9 cellular contexts compared by ENCODE assay signal in the genomic region with DNA sequence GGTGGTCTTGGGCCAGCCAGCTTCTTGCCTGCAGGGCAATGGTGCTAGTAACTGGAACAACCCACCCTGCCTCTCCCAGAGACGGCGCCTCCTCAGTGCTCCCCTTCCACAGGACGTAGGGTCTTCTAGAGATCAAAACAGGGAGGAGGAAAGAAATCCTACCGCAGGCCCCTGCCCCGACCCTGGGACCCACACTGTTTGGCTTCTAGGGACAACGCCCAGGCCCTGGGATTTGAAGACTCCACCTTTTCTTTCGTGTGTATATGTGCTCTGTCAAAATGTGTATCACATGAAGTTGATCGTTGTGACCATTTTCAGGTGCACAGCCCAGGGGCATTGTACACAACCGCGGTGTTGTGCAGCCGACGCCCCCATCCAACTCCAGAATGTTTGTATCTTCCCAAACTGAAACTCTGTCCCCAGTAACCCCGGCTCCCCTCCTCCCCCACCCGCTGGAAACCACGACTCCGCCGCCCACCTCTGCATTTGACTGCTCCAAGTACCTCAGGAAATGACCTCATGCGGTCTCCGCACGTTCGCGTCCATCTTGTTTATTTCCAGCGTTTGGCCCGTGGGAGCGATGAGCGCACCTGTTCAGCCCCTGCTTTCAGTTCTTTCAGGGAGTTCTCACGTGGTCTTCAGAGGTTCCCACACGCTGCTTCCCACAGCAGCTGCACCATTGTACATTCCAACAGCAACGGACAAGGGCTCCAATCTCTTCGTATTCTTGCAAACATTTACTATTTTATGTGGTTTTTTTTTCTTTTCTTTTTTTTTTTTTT. TPM values are rescaled to one million over a fixed set of nuclear protein-coding genes. Genes with fewer than 3 reads are reported as not detected.
DNase-seq lines count a peak whose midpoint lies in the region; ATAC-seq, FAIRE-seq and TF ChIP-seq lines count a peak whose summit lies in the region.
"Had no signal": no experiment of that assay in that cellular context is flagged by ENCODE, and none has a peak within 500 bp of the region (broad histone marks: within the 10 kb centered on the region; RNA-seq: fewer than 3 reads in every experiment).

No MANE protein-coding gene starts in this region.

- BruUV-seq in IMR-90 (replicated peaks; lab: Mats Ljungman, UMichigan) (no TSS peak), endothelial cell of umbilical vein (replicated peaks; lab: Mats Ljungman, UMichigan) (no TSS peak)

- H2AK5ac ChIP-seq in IMR-90 (ENCODE audit: low read depth, low read length): no peak overlapping the region

- TF ChIP-seq POLR2A in IMR-90 (IDR thresholded peaks at IDR 0.05; ENCODE audit: low read depth, low read length) (no peak), endothelial cell of umbilical vein (IDR thresholded peaks at IDR 0.05; ENCODE audit: low read depth, low read length) (no peak)

- no peaks in the 10 kb centered on the region for H3K36me3 ChIP-seq in IMR-90 (ENCODE audit: control insufficient read depth, insufficient read depth, low read length)
- H3K36me3 ChIP-seq in endothelial cell of umbilical vein (ENCODE audit: control insufficient read depth in 2 of 2, extremely low read depth in 1 of 2, insufficient read depth in 2 of 2, low read length in 2 of 2): no peaks in the 10 kb centered on the region
- H3K36me3 ChIP-seq: pancreas had no signal

- no peak overlapping the region for H3K4ac ChIP-seq in IMR-90 (ENCODE audit: low read depth, low read length)

- H2BK120ac ChIP-seq in IMR-90 (ENCODE audit: low read depth, low read length): no peak overlapping the region

- dilution Hi-C loops in IMR-90 (cut with HindIII; ENCODE audit: low sequenced_read_pairs, unreplicated experiment) (no loop called here), endothelial cell of umbilical vein (cut with MboI; ENCODE audit: extremely low pct_ligation_motif_present, low sequenced_read_pairs) (no loop called here)

- H4K5ac ChIP-seq in IMR-90 (ENCODE audit: low read depth, low read length): no peak overlapping the region

- H2AK9ac ChIP-seq in IMR-90 (replicated peaks; ENCODE audit: low read depth, low read length, poor library complexity): no peak overlapping the region

- peak; percentile 47 for ATAC-seq in GM21367 (IDR thresholded peaks at IDR 0.05; ENCODE audit: unreplicated experiment)
- ATAC-seq in IMR-90 (ENCODE audit: low read depth): no peak

- no peak overlapping the region for H3K27ac Mint-ChIP-seq in osteocyte (ENCODE audit: unreplicated experiment)

- H4K20me1 ChIP-seq in IMR-90 (ENCODE audit: insufficient read depth, low read length) (0 out of 2 replicates have a peak, but pooled peaks cover 4% of the 10 kb centered on the region), endothelial cell of umbilical vein (replicated peaks; ENCODE audit: control insufficient read depth, extremely low read depth, insufficient read depth, low read length) (no peaks in the 10 kb centered on the region)

- peaks cover 32% of the 10 kb centered on the region for H3K27me3 Mint-ChIP-seq in osteocyte (ENCODE audit: unreplicated experiment)

- DNase-seq in DMS79 treated with DMSO at 0.1 percent for 48 hours (lab: John Stamatoyannopoulos, UW) (peak; percentile 88), IMR-90 (peak; percentile 47), endothelial cell of umbilical vein (ENCODE audit: low read depth, low spot score) (peak; percentile 12), osteocyte (ENCODE audit: extremely low spot score, unreplicated experiment) (no peak), SW 1271 (lab: John Stamatoyannopoulos, UW) (no peak)
- DNase-seq in activated CD4-positive, alpha-beta T cell treated with anti-CD3 and anti-CD28 coated beads for 4 hours: peak; percentile 73 to 80
- peak; percentile 20 to 43 for DNase-seq in stimulated activated CD8-positive, alpha-beta memory T cell treated with anti-CD3 and anti-CD28 coated beads, Interleukin-4, amount 100 ng/mL, for 1 hour (ENCODE audit: low read depth in 2 of 2, low spot score in 1 of 2)

- H2BK15ac ChIP-seq in IMR-90 (ENCODE audit: low read depth, low read length): no peak overlapping the region

- peaks cover 13% of the 10 kb centered on the region for H3K9me3 ChIP-seq in IMR-90 (ENCODE audit: control insufficient read depth, insufficient read depth, low read length)
- H3K9me3 ChIP-seq in endothelial cell of umbilical vein (replicated peaks; ENCODE audit: control insufficient read depth, insufficient read depth, low read length): no peaks in the 10 kb centered on the region
- H3K9me3 ChIP-seq: pancreas had no signal

- H3K4me2 ChIP-seq in IMR-90 (ENCODE audit: low read depth, low read length) (peak overlapping the region; percentile 39; the same call in 1 of the 2 replicates), endothelial cell of umbilical vein (ENCODE audit: insufficient read depth, low read length) (no peak overlapping the region)

- no peaks in the 10 kb centered on the region for H3K79me1 ChIP-seq in IMR-90 (ENCODE audit: low read depth in 1 of 2, low read length in 2 of 2)

- CTCF ChIA-PET in IMR-90 (lab: Yijun Ruan, JAX) (interaction anchor here (1.0 to 1.9 kb wide), 2 partner anchors 10 to 38 kb away, joined by 3 to 12 read pairs; no protein-coding TSS in a partner anchor), endothelial cell of umbilical vein (lab: Charles Lee) (interaction anchor here (0.8 to 2.5 kb wide), 5 partner anchors 31 to 216 kb away, joined by 3 to 35 read pairs (median 5); no protein-coding TSS in a partner anchor)

- no peak for TF ChIP-seq CTCF in IMR-90 (conservative IDR thresholded peaks at IDR 0.05; ENCODE audit: low read depth, low read length)
- TF ChIP-seq CTCF in endothelial cell of umbilical vein (IDR thresholded peaks at IDR 0.05; ENCODE audit: extremely low read depth in 1 of 2, insufficient read depth in 1 of 2, low read depth in 1 of 2, low read length in 2 of 2): no peak
- TF ChIP-seq CTCF in osteocyte (IDR thresholded peaks at IDR 0.05): no peak

- peaks cover 14% of the 10 kb centered on the region for H3K4me1 Mint-ChIP-seq in osteocyte (ENCODE audit: unreplicated experiment)

- H3K56ac ChIP-seq in IMR-90 (ENCODE audit: extremely low read depth, insufficient read depth, low read length): no peak overlapping the region

- no peak overlapping the region for H4K91ac ChIP-seq in IMR-90 (ENCODE audit: insufficient read depth, low read depth, low read length)

- no peak overlapping the region for H3K18ac ChIP-seq in IMR-90 (ENCODE audit: low read depth, low read length)

- intact Hi-C loops in IMR-90 (cut with micrococcal nuclease): loop anchor here (1.0 to 5.0 kb wide), 4 partner anchors 38 to 203 kb away; no protein-coding TSS in a partner anchor
- intact Hi-C loops in endothelial cell of umbilical vein (cut with micrococcal nuclease): loop anchor here (1.0 kb wide), 2 partner anchors 38 to 137 kb away; no protein-coding TSS in a partner anchor

- POLR2A ChIA-PET in IMR-90 (lab: Charles Lee; ENCODE audit: unreplicated experiment): no interaction called here
- POLR2A ChIA-PET in endothelial cell of umbilical vein (lab: Charles Lee): interaction anchor here (0.6 kb wide), 1 partner anchor 8 kb away, joined by 5 read pairs; no protein-coding TSS in a partner anchor

- 28% methylated on average over 13 of the region's 30 CpGs; no CpG with 5 or more reads in 1 of the 2 experiments for WGBS in IMR-90 (ENCODE audit: extremely low coverage in 2 of 2, insufficient read length in 1 of 2), 2 experiments

- no peak overlapping the region for H3K4me3 Mint-ChIP-seq in osteocyte (ENCODE audit: unreplicated experiment)

- no peak overlapping the region for H3K4me3 ChIP-seq in IMR-90 (ENCODE audit: insufficient read depth, low read depth, low read length)
- no peak overlapping the region for H3K4me3 ChIP-seq in endothelial cell of umbilical vein (replicated peaks in 1 of 3; ENCODE audit: insufficient read depth in 1 of 3, low read depth in 1 of 3, low read length in 3 of 3)

- H2BK20ac ChIP-seq in IMR-90 (ENCODE audit: low read depth, low read length): no peak overlapping the region

- H3K79me2 ChIP-seq in endothelial cell of umbilical vein (ENCODE audit: control insufficient read depth, insufficient read depth, low read length): no peaks in the 10 kb centered on the region

- no peak for TF ChIP-seq RAD21 in IMR-90 (IDR thresholded peaks at IDR 0.05; ENCODE audit: low read length)

- no peak overlapping the region for H2BK5ac ChIP-seq in IMR-90 (ENCODE audit: low read depth, low read length, poor library complexity, severe bottlenecking)

- H3K9ac ChIP-seq in IMR-90 (ENCODE audit: low read depth, low read length) (no peak overlapping the region), endothelial cell of umbilical vein (replicated peaks; ENCODE audit: extremely low read depth, insufficient read depth, low read length) (no peak overlapping the region)

- H3K9me1 ChIP-seq in IMR-90 (ENCODE audit: insufficient read depth, low read length) (no peaks in the 10 kb centered on the region), endothelial cell of umbilical vein (replicated peaks; ENCODE audit: control insufficient read depth, extremely low read depth, insufficient read depth, low read length) (no peaks in the 10 kb centered on the region)

- H3K14ac ChIP-seq in IMR-90 (replicated peaks; ENCODE audit: low read depth, low read length): no peak overlapping the region

- H3K27ac ChIP-seq in IMR-90 (ENCODE audit: insufficient read depth, low read length) (no peak overlapping the region), endothelial cell of umbilical vein (ENCODE audit: insufficient read depth, low read depth, low read length) (no peak overlapping the region)
- H3K27ac ChIP-seq: pancreas had no signal

- FAIRE-seq in endothelial cell of umbilical vein (lab: Jason Lieb, UNC): no peak
- FAIRE-seq: pancreas had no signal

- H2AFZ ChIP-seq in IMR-90 (replicated peaks; ENCODE audit: low read length, poor library complexity): peak overlapping the region; percentile 1
- H2AFZ ChIP-seq in endothelial cell of umbilical vein (ENCODE audit: low read depth, low read length): no peak overlapping the region

- H3K4me1 ChIP-seq in IMR-90 (ENCODE audit: control insufficient read depth, insufficient read depth, low read length): no peaks in the 10 kb centered on the region
- no peaks in the 10 kb centered on the region for H3K4me1 ChIP-seq in endothelial cell of umbilical vein (ENCODE audit: control insufficient read depth, extremely low read depth, insufficient read depth, low read length)
- H3K4me1 ChIP-seq: pancreas had no signal

- H3K27me3 ChIP-seq in IMR-90 (ENCODE audit: control insufficient read depth, insufficient read depth, low read length) (peaks cover 83% of the 10 kb centered on the region), endothelial cell of umbilical vein (ENCODE audit: control insufficient read depth in 2 of 2, insufficient read depth in 2 of 2, low read length in 2 of 2) (peaks cover 63 to 77% of the 10 kb centered on the region in 2 experiments)

- H3K23ac ChIP-seq in IMR-90 (ENCODE audit: low read depth, low read length): no peak overlapping the region

- H3K9me3 Mint-ChIP-seq in osteocyte (ENCODE audit: unreplicated experiment): peaks cover 9% of the 10 kb centered on the region

- H4K8ac ChIP-seq in IMR-90 (ENCODE audit: low read depth in 2 of 2, low read length in 2 of 2): no peak overlapping the region

- H3K36me3 Mint-ChIP-seq in osteocyte (ENCODE audit: unreplicated experiment): peaks cover 2% of the 10 kb centered on the region

- in situ Hi-C loops in IMR-90 (cut with MboI; ENCODE audit: low sequenced_read_pairs): loop anchor here (10.0 to 25.0 kb wide), 2 partner anchors 135 to 323 kb away; no protein-coding TSS in a partner anchor

RNA-seq across cellular contexts. Expression of a gene that starts 3.4 kb away (rescaled TPM):
- total RNA-seq in IMR-90 (2012; rRNA removed) (not detected in 2 replicates), endothelial cell of umbilical vein (not detected in 2 replicates), osteocyte (not detected in 2 replicates)
- polyA plus RNA-seq in IMR-90 (2012; rRNA removed) (not detected in 2 replicates), endothelial cell of umbilical vein (not detected in 2 replicates)
- polyA plus RNA-seq in IMR-90 (2012; cell fraction: cytosol; rRNA removed): not detected in 2 replicates
- not detected in 2 replicates for polyA plus RNA-seq in IMR-90 (2012; cell fraction: nucleus; rRNA removed; ENCODE audit: low replicate concordance)
- not detected in 2 replicates for polyA plus RNA-seq in endothelial cell of umbilical vein (2011; cell fraction: cytosol; rRNA removed)
- not detected in 2 replicates for polyA plus RNA-seq in endothelial cell of umbilical vein (2011; cell fraction: nucleus; rRNA removed)
- polyA plus RNA-seq in endothelial cell of umbilical vein (2012): not detected in 2 replicates
- polyA minus RNA-seq in endothelial cell of umbilical vein: not detected in 2 replicates
- polyA minus RNA-seq in endothelial cell of umbilical vein (2011; cell fraction: cytosol; rRNA and poly(A)+ RNA removed): not detected
- polyA minus RNA-seq in endothelial cell of umbilical vein (2011; cell fraction: nucleus; rRNA and poly(A)+ RNA removed): not detected in 2 replicates
- total RNA-seq: pancreas had no signal
- polyA plus RNA-seq: pancreas had no signal

RNA-seq across cellular contexts. Expression of a gene that starts 57.7 kb away (rescaled TPM):
- total RNA-seq in IMR-90 (2012; rRNA removed) (1.4 and 2.2 TPM in 2 replicates), endothelial cell of umbilical vein (44.5 and 49.4 TPM in 2 replicates), osteocyte (not detected in 2 replicates)
- polyA plus RNA-seq in IMR-90 (2012; rRNA removed) (14.4 and 17.3 TPM in 2 replicates), endothelial cell of umbilical vein (38.2 and 48.3 TPM in 2 replicates)
- polyA plus RNA-seq in IMR-90 (2012; cell fraction: cytosol; rRNA removed): 3.7 and 5.8 TPM in 2 replicates
- polyA plus RNA-seq in IMR-90 (2012; cell fraction: nucleus; rRNA removed; ENCODE audit: low replicate concordance): 68.1 and 209 TPM in 2 replicates
- polyA plus RNA-seq in endothelial cell of umbilical vein (2011; cell fraction: cytosol; rRNA removed): 9.6 and 15.4 TPM in 2 replicates
- 182 and 237 TPM in 2 replicates for polyA plus RNA-seq in endothelial cell of umbilical vein (2011; cell fraction: nucleus; rRNA removed)
- 22.2 and 38.9 TPM in 2 replicates for polyA plus RNA-seq in endothelial cell of umbilical vein (2012)
- polyA minus RNA-seq in endothelial cell of umbilical vein: 10.8 and 19.6 TPM in 2 replicates
- not detected for polyA minus RNA-seq in endothelial cell of umbilical vein (2011; cell fraction: cytosol; rRNA and poly(A)+ RNA removed)
- polyA minus RNA-seq in endothelial cell of umbilical vein (2011; cell fraction: nucleus; rRNA and poly(A)+ RNA removed): 26.9 and 30.8 TPM in 2 replicates

Comparison
In these comparisons a context has a peak if more than half of its experiments do, and no peak if none do; other contexts are left out.
1. DNase-seq: peak in DMS79 treated with DMSO at 0.1 percent for 48 hours (single experiment), IMR-90 (single experiment), activated CD4-positive, alpha-beta T cell treated with anti-CD3 and anti-CD28 coated beads for 4 hours (2 of 2), endothelial cell of umbilical vein (single experiment) and stimulated activated CD8-positive, alpha-beta memory T cell treated with anti-CD3 and anti-CD28 coated beads, Interleukin-4, amount 100 ng/mL, for 1 hour (2 of 2); none in osteocyte (single experiment) and SW 1271 (0 of 2).
2. RNA of a gene that starts 57.7 kb away (total RNA-seq): 44.5 to 49.4 TPM in endothelial cell of umbilical vein; 1.4 to 2.2 TPM in IMR-90 and not detected in osteocyte; every median in the first group is over 10 times any median in the second.